12 cellular contexts compared by ENCODE assay signal in the genomic region with DNA sequence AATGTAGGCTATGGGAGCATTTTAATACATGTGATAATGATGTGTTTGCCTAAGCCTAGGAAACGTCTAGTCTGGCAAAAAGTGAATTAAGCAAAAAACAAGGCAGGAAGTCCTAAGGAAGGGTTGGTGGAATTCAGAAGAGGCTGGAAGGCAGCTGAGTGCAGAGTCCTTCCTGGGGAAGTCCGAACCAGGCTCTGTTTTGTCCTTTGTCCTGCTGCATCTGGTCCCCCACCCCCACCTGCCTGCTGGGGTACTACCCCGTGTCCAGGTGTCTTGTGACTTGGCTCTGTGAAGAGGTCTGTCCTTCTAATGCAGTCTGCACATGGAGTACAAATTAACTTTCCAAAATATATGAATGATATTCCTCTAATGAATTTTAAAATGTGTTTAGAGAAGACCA. TPM values are rescaled to one million over a fixed set of nuclear protein-coding genes. Genes with fewer than 3 reads are reported as not detected.
DNase-seq lines count a peak whose midpoint lies in the region; ATAC-seq and TF ChIP-seq lines count a peak whose summit lies in the region.
"Had no signal": no experiment of that assay in that cellular context is flagged by ENCODE, and none has a peak within 500 bp of the region (broad histone marks: within the 10 kb centered on the region; RNA-seq: fewer than 3 reads in every experiment).

No MANE protein-coding gene starts in this region.

- no peaks in the 10 kb centered on the region for H3K9me3 Mint-ChIP-seq in activated naive CD8-positive, alpha-beta T cell (ENCODE audit: low read depth)
- H3K9me3 Mint-ChIP-seq in activated naive CD8-positive, alpha-beta T cell treated with anti-CD3 and anti-CD28 coated beads, Interleukin-2, amount 50 U/mL, for 24 hours = no peaks in the 10 kb centered on the region
- H3K9me3 Mint-ChIP-seq in WTC11 = no peaks in the 10 kb centered on the region
- no peaks in the 10 kb centered on the region for H3K9me3 Mint-ChIP-seq in type B pancreatic cell

- H3K4me3 ChIP-seq in liver (ENCODE audit: low read depth in 1 of 3, low read length in 3 of 3) = no peak overlapping the region

- TF ChIP-seq RAD21 in liver (IDR thresholded peaks at IDR 0.05) = peak in 1 of 2 donors; percentile 5

- peaks cover 10% of the 10 kb centered on the region for H3K4me1 Mint-ChIP-seq in activated naive CD8-positive, alpha-beta T cell (ENCODE audit: low read depth)
- H3K4me1 Mint-ChIP-seq in activated naive CD8-positive, alpha-beta T cell treated with anti-CD3 and anti-CD28 coated beads, Interleukin-2, amount 50 U/mL, for 24 hours = peaks cover 11% of the 10 kb centered on the region
- H3K4me1 Mint-ChIP-seq in WTC11 (peaks cover 25% of the 10 kb centered on the region), type B pancreatic cell (ENCODE audit: unreplicated experiment) (peaks cover 26% of the 10 kb centered on the region)

- TF ChIP-seq CTCF in WTC11 (IDR thresholded peaks at IDR 0.05) (no peak), liver (IDR thresholded peaks at IDR 0.05; ENCODE audit: low read depth, low read length, missing input control) (no peak), type B pancreatic cell (conservative IDR thresholded peaks at IDR 0.05) (no peak)

- no peaks in the 10 kb centered on the region for H3K27me3 ChIP-seq in liver (ENCODE audit: control insufficient read depth in 4 of 4, insufficient read depth in 4 of 4, low read length in 3 of 4)
- H3K27me3 ChIP-seq: pancreas had no signal

- no peaks in the 10 kb centered on the region for H3K9me3 ChIP-seq in liver (ENCODE audit: control insufficient read depth in 4 of 4, low read length in 3 of 4)
- H3K9me3 ChIP-seq: body of pancreas, pancreas had no signal

- DNase-seq in activated naive CD8-positive, alpha-beta T cell treated with anti-CD3 and anti-CD28 coated beads, Interleukin-2, amount 50 U/mL, for 24 hours = no peak
- DNase-seq in WTC11 (ENCODE audit: low spot score) (peak; percentile 46), type B pancreatic cell (ENCODE audit: extremely low spot score, unreplicated experiment) (no peak), middle frontal gyrus (ENCODE audit: extremely low spot score, low spot score) (no peak), AML-193 (lab: John Stamatoyannopoulos, UW) (no peak)
- DNase-seq: activated CD4-positive, CD25-positive, alpha-beta regulatory T cell; pancreas; stimulated activated CD4-positive, alpha-beta T cell treated with anti-CD3 and anti-CD28 coated beads, Interleukin-2, amount 100 ng/mL, for 24 hours had no signal

- WGBS in liver = 9% methylated on average over 3 of the region's 3 CpGs

- no peak overlapping the region for H3K27ac Mint-ChIP-seq in activated naive CD8-positive, alpha-beta T cell
- no peak overlapping the region for H3K27ac Mint-ChIP-seq in activated naive CD8-positive, alpha-beta T cell treated with anti-CD3 and anti-CD28 coated beads, Interleukin-2, amount 50 U/mL, for 24 hours
- H3K27ac Mint-ChIP-seq in WTC11 = peak overlapping the region; percentile 74
- no peak overlapping the region for H3K27ac Mint-ChIP-seq in type B pancreatic cell

- H3K27me3 Mint-ChIP-seq in activated naive CD8-positive, alpha-beta T cell = peaks cover 26% of the 10 kb centered on the region
- H3K27me3 Mint-ChIP-seq in activated naive CD8-positive, alpha-beta T cell treated with anti-CD3 and anti-CD28 coated beads, Interleukin-2, amount 50 U/mL, for 24 hours = peaks cover 71% of the 10 kb centered on the region
- H3K27me3 Mint-ChIP-seq in WTC11 (ENCODE audit: low read depth) = no peaks in the 10 kb centered on the region
- no peaks in the 10 kb centered on the region for H3K27me3 Mint-ChIP-seq in type B pancreatic cell

- H3K36me3 ChIP-seq in liver (ENCODE audit: control insufficient read depth in 4 of 4, insufficient read depth in 3 of 4, low read depth in 1 of 4, low read length in 3 of 4) = no peaks in the 10 kb centered on the region
- H3K36me3 ChIP-seq: pancreas had no signal

- H3K4me1 ChIP-seq in liver (ENCODE audit: control insufficient read depth in 4 of 4, insufficient read depth in 4 of 4, low read length in 3 of 4) = peaks cover 3 to 21% (median 6%) of the 10 kb centered on the region in 4 donors

- POLR2A ChIA-PET in WTC11 (lab: Charles Lee) = no interaction called here

- no peaks in the 10 kb centered on the region for H3K36me3 Mint-ChIP-seq in activated naive CD8-positive, alpha-beta T cell
- no peaks in the 10 kb centered on the region for H3K36me3 Mint-ChIP-seq in activated naive CD8-positive, alpha-beta T cell treated with anti-CD3 and anti-CD28 coated beads, Interleukin-2, amount 50 U/mL, for 24 hours (ENCODE audit: low read depth)
- H3K36me3 Mint-ChIP-seq in WTC11 (0 out of 2 replicates have a peak, but pooled peaks cover 2% of the 10 kb centered on the region), type B pancreatic cell (no peaks in the 10 kb centered on the region)

- peak overlapping the region; percentile 43 for H3K4me3 Mint-ChIP-seq in activated naive CD8-positive, alpha-beta T cell
- no peak overlapping the region for H3K4me3 Mint-ChIP-seq in activated naive CD8-positive, alpha-beta T cell treated with anti-CD3 and anti-CD28 coated beads, Interleukin-2, amount 50 U/mL, for 24 hours
- H3K4me3 Mint-ChIP-seq in WTC11 (peak overlapping the region; percentile 82), type B pancreatic cell (peak overlapping the region; percentile 89)

- peak overlapping the region in 1 of 2 donors; percentile 5 for H3K9ac ChIP-seq in liver (ENCODE audit: low read depth in 1 of 2, low read length in 2 of 2)

- CTCF ChIA-PET in WTC11 (lab: Charles Lee) = interaction anchor here (0.6 to 3.9 kb wide), 4 partner anchors 11 to 114 kb away, joined by 3 to 21 read pairs (median 12); no protein-coding TSS in a partner anchor

- H3K27ac ChIP-seq in liver (ENCODE audit: low read depth in 1 of 2, low read length in 2 of 2) = peak overlapping the region in 1 of 2 donors; percentile 8

- ATAC-seq in activated naive CD8-positive, alpha-beta T cell treated with anti-CD3 and anti-CD28 coated beads, Interleukin-2, amount 50 U/mL, for 24 hours = no peak
- ATAC-seq in WTC11 = no peak
- no peak for ATAC-seq in HG03432 (IDR thresholded peaks at IDR 0.05; ENCODE audit: unreplicated experiment)

TF ChIP-seq in WTC11, 78 proteins besides CTCF, POLR2A, EP300 and RAD21:
- TF ChIP-seq, protein P1, sequence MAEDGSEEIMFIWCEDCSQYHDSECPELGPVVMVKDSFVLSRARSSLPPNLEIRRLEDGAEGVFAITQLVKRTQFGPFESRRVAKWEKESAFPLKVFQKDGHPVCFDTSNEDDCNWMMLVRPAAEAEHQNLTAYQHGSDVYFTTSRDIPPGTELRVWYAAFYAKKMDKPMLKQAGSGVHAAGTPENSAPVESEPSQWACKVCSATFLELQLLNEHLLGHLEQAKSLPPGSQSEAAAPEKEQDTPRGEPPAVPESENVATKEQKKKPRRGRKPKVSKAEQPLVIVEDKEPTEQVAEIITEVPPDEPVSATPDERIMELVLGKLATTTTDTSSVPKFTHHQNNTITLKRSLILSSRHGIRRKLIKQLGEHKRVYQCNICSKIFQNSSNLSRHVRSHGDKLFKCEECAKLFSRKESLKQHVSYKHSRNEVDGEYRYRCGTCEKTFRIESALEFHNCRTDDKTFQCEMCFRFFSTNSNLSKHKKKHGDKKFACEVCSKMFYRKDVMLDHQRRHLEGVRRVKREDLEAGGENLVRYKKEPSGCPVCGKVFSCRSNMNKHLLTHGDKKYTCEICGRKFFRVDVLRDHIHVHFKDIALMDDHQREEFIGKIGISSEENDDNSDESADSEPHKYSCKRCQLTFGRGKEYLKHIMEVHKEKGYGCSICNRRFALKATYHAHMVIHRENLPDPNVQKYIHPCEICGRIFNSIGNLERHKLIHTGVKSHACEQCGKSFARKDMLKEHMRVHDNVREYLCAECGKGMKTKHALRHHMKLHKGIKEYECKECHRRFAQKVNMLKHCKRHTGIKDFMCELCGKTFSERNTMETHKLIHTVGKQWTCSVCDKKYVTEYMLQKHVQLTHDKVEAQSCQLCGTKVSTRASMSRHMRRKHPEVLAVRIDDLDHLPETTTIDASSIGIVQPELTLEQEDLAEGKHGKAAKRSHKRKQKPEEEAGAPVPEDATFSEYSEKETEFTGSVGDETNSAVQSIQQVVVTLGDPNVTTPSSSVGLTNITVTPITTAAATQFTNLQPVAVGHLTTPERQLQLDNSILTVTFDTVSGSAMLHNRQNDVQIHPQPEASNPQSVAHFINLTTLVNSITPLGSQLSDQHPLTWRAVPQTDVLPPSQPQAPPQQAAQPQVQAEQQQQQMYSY (CRISPR knock-in tag; IDR thresholded peaks at IDR 0.05) = peak; percentile 93
- no peak for TF ChIP-seq CREM (CRISPR knock-in tag; IDR thresholded peaks at IDR 0.05)

TF ChIP-seq in liver, 16 proteins besides CTCF, POLR2A, EP300 and RAD21:
- peak; percentile 3 to 43 for TF ChIP-seq HNF4A (conservative IDR thresholded peaks at IDR 0.05)
- TF ChIP-seq FOXA1 (IDR thresholded peaks at IDR 0.05) = no peak
- TF ChIP-seq NR2F2 (IDR thresholded peaks at IDR 0.05) = no peak
- TF ChIP-seq GABPA (IDR thresholded peaks at IDR 0.05 in 1 of 2, conservative IDR thresholded peaks at IDR 0.05 in 1 of 2) = no peak
- peak; percentile 15 for TF ChIP-seq SP1 (IDR thresholded peaks at IDR 0.05)

RNA-seq across cellular contexts. Expression of gene MYH10, which starts 1.6 kb away (rescaled TPM):
- total RNA-seq in WTC11 (2021) = 226 to 236 TPM (median 231 TPM) in 3 replicates
- 10 to 100 TPM; 37.8 to 79.1 TPM for total RNA-seq in liver
- 10 to 100 TPM in 1 of 2 donors, 1 to 10 TPM in 1; 9.1 to 13.9 TPM for polyA plus RNA-seq in liver
- total RNA-seq in type B pancreatic cell (ENCODE audit: low replicate concordance) = 135 and 254 TPM in 2 replicates
